ENCODE assay signal across 13 cellular contexts in the genomic region with DNA sequence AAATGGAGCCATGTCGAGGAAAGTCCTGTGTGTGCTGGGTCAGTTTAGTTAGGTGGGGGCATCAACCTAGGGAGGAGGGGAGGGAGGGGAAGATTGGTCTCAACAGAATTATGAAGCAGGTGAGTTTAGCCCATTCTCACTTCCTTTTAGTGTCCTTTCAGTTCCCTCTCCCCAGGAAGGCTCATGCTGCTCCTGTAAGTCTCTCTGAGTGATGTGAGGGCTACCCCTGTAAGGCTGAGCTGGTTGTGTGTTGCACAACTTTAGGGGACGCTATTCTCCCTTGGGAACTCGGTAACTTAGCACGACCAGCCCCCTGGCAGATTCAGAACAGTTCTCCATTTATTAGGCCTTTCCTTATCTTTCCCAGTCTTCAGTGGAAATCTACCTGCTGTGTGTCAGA. TPM values are rescaled to one million over a fixed set of nuclear protein-coding genes. Genes with fewer than 3 reads are reported as not detected.
A peak's percentile ranks its signal among the peaks of the same experiment; 100 is the strongest.
DNase-seq lines count a peak whose midpoint lies in the region; ATAC-seq, FAIRE-seq and TF ChIP-seq lines count a peak whose summit lies in the region.
"Had no signal": no experiment of that assay in that cellular context is flagged by ENCODE, and none has a peak within 500 bp of the region (broad histone marks: within the 10 kb centered on the region; RNA-seq: fewer than 3 reads in every experiment).

No MANE protein-coding gene starts in this region.

- CTCF ChIA-PET in activated B cell treated with CpG ODN at 0.5 μM for 24 hours (lab: Charles Lee) = interaction anchor here (1.3 kb wide), 1 partner anchor 9 kb away, joined by 4 read pairs; no protein-coding TSS in a partner anchor

- H3K27ac Mint-ChIP-seq in activated B cell treated with CpG ODN at 0.5 μM for 24 hours (peak overlapping the region; percentile 63), endodermal cell (no peak overlapping the region)

- no peak overlapping the region for H2AFZ ChIP-seq in hepatocyte

- intact Hi-C loops in activated B cell treated with CpG ODN at 0.5 μM for 24 hours (cut with micrococcal nuclease) = loop anchor here (1.0 to 5.0 kb wide), 3 partner anchors 22 to 83 kb away; a partner anchor contains a TSS

- DNase-seq in activated B cell treated with CpG ODN at 0.5 μM for 24 hours (no peak), endodermal cell (no peak), H54 (ENCODE audit: insufficient read length, low spot score) (no peak), hepatocyte (ENCODE audit: low spot score) (no peak), DMS 273 (lab: John Stamatoyannopoulos, UW; ENCODE audit: unreplicated experiment) (no peak)
- DNase-seq: pancreas had no signal

- H3K79me2 ChIP-seq in hepatocyte = no peaks in the 10 kb centered on the region

- no peak overlapping the region for H3K4me2 ChIP-seq in hepatocyte

- H3K4me3 Mint-ChIP-seq in activated B cell treated with CpG ODN at 0.5 μM for 24 hours = no peak overlapping the region
- no peak overlapping the region for H3K4me3 Mint-ChIP-seq in endodermal cell

- H3K9ac ChIP-seq in endodermal cell (ENCODE audit: extremely low read depth, low read length, poor library complexity, severe bottlenecking) = no peak overlapping the region

- H3K27ac ChIP-seq in endodermal cell (ENCODE audit: low read depth, low read length) (no peak overlapping the region), hepatocyte (no peak overlapping the region)
- H3K27ac ChIP-seq: pancreas had no signal

- H3K36me3 ChIP-seq in endodermal cell (ENCODE audit: control insufficient read depth, insufficient read depth, low read length) (no peaks in the 10 kb centered on the region), hepatocyte (replicated peaks; ENCODE audit: insufficient read depth, low read depth) (no peaks in the 10 kb centered on the region)
- H3K36me3 ChIP-seq: pancreas had no signal

- WGBS in endodermal cell (ENCODE audit: insufficient coverage in 1 of 2, insufficient read length in 1 of 2), 2 experiments = 89% methylated on average over 4 of the region's 4 CpGs; no CpG with 5 or more reads in 1 of the 2 experiments
- 84% methylated on average over 4 of the region's 4 CpGs for WGBS in hepatocyte (ENCODE audit: low lambda C conversion rate, missing lambda C conversion rate)

- no peaks in the 10 kb centered on the region for H4K20me1 ChIP-seq in hepatocyte (ENCODE audit: insufficient read depth, poor library complexity, severe bottlenecking)

- no peak for TF ChIP-seq POLR2A in H54 (IDR thresholded peaks at IDR 0.05; ENCODE audit: low read depth, low read length)

- no peaks in the 10 kb centered on the region for H3K9me3 Mint-ChIP-seq in activated B cell treated with CpG ODN at 0.5 μM for 24 hours
- no peaks in the 10 kb centered on the region for H3K9me3 Mint-ChIP-seq in endodermal cell

- H3K36me3 Mint-ChIP-seq in activated B cell treated with CpG ODN at 0.5 μM for 24 hours (ENCODE audit: low read depth) = no peaks in the 10 kb centered on the region
- no peaks in the 10 kb centered on the region for H3K36me3 Mint-ChIP-seq in endodermal cell (ENCODE audit: low read depth)

- peaks cover 20% of the 10 kb centered on the region for H3K4me1 Mint-ChIP-seq in activated B cell treated with CpG ODN at 0.5 μM for 24 hours
- peaks cover 14% of the 10 kb centered on the region for H3K4me1 Mint-ChIP-seq in endodermal cell

- H3K27me3 Mint-ChIP-seq in activated B cell treated with CpG ODN at 0.5 μM for 24 hours (peaks cover 1% of the 10 kb centered on the region), endodermal cell (ENCODE audit: insufficient read depth) (peaks cover 1% of the 10 kb centered on the region)

- no peaks in the 10 kb centered on the region for H3K9me3 ChIP-seq in endodermal cell (ENCODE audit: control insufficient read depth, low read length)
- no peaks in the 10 kb centered on the region for H3K9me3 ChIP-seq in hepatocyte (ENCODE audit: low read depth)
- H3K9me3 ChIP-seq: pancreas had no signal

- ATAC-seq in GM18519 (IDR thresholded peaks at IDR 0.05; ENCODE audit: low FRiP score, unreplicated experiment) = peak; percentile 96
- ATAC-seq in GM21447 (IDR thresholded peaks at IDR 0.05; ENCODE audit: unreplicated experiment) = peak; percentile 99
- peak; percentile 99 for ATAC-seq in HG03066 (IDR thresholded peaks at IDR 0.05; ENCODE audit: low read depth, unreplicated experiment)
- ATAC-seq in activated B cell treated with CpG ODN at 0.5 μM for 24 hours (ENCODE audit: low read depth) = peak; percentile 98
- ATAC-seq: pancreas had no signal

- no peak for FAIRE-seq in H54 (lab: Jason Lieb, UNC)
- FAIRE-seq: H1, pancreas, TTC549, urothelium cell line had no signal

- no peaks in the 10 kb centered on the region for H3K27me3 ChIP-seq in endodermal cell (ENCODE audit: control insufficient read depth, insufficient read depth, low read length, poor library complexity, severe bottlenecking)
- H3K27me3 ChIP-seq in hepatocyte = no peaks in the 10 kb centered on the region
- H3K27me3 ChIP-seq: pancreas had no signal

- peaks cover 2% of the 10 kb centered on the region for H3K4me1 ChIP-seq in endodermal cell (ENCODE audit: control insufficient read depth, insufficient read depth, low read length)
- no peaks in the 10 kb centered on the region for H3K4me1 ChIP-seq in hepatocyte (ENCODE audit: insufficient read depth)
- H3K4me1 ChIP-seq: pancreas had no signal

- no peak for TF ChIP-seq CTCF in activated B cell treated with CpG ODN at 0.5 μM for 24 hours (IDR thresholded peaks at IDR 0.05)
- TF ChIP-seq CTCF in endodermal cell (conservative IDR thresholded peaks at IDR 0.05) = no peak
- no peak for TF ChIP-seq CTCF in hepatocyte (IDR thresholded peaks at IDR 0.05; ENCODE audit: poor library complexity)

- POLR2A ChIA-PET in activated B cell treated with CpG ODN at 0.5 μM for 24 hours (lab: Charles Lee) = interaction anchor here (0.8 kb wide), 1 partner anchor 9 kb away, joined by 3 read pairs; no protein-coding TSS in a partner anchor

- no peak overlapping the region for H3K4me3 ChIP-seq in endodermal cell (ENCODE audit: low read length)
- H3K4me3 ChIP-seq in hepatocyte = no peak overlapping the region
- H3K4me3 ChIP-seq: pancreas had no signal

- H3K9me2 ChIP-seq in hepatocyte (replicated peaks; ENCODE audit: insufficient read depth) = no peaks in the 10 kb centered on the region

RNA-seq across cellular contexts. Expression of a gene that starts 21.2 kb away (rescaled TPM):
- total RNA-seq in activated B cell treated with CpG ODN at 0.5 μM for 24 hours (not detected in 2 replicates), endodermal cell (not detected), hepatocyte (1.5 TPM in 1 of 2 replicates, not detected in the other)
- polyA plus RNA-seq in endodermal cell (2013, experiment 1 of 2) = not detected
- polyA plus RNA-seq in endodermal cell (2013, experiment 2 of 2) = not detected
- not detected in 2 replicates for polyA plus RNA-seq in hepatocyte
- total RNA-seq: H1, M059J had no signal
- polyA plus RNA-seq: H1 had no signal

RNA-seq across cellular contexts. Expression of a gene that starts 37.7 kb away (rescaled TPM):
- 40.1 and 51.3 TPM in 2 replicates for total RNA-seq in activated B cell treated with CpG ODN at 0.5 μM for 24 hours
- 10 to 100 TPM; 31.8 to 33.5 TPM for total RNA-seq in endodermal cell
- polyA plus RNA-seq in endodermal cell (2013, experiment 1 of 2) = 22.4 TPM
- polyA plus RNA-seq in endodermal cell (2013, experiment 2 of 2) = 22.1 TPM
- total RNA-seq in hepatocyte = 25.3 and 26.0 TPM in 2 replicates
- polyA plus RNA-seq in hepatocyte = 22.2 and 27.5 TPM in 2 replicates
